ENCODE assay signal across 1 cellular context in genomic region chr16:89822188-89823086, GRCh38.
TF ChIP-seq lines count a peak whose summit lies in the region.

No MANE protein-coding gene starts in this region.

TF ChIP-seq in HepG2, 621 proteins besides CTCF, POLR2A, EP300 and RAD21 (continued from another document and continues in another):
- peak; percentile 83; the same call in 1 of the 2 replicates for TF ChIP-seq ATF6 (CRISPR knock-in tag; conservative IDR thresholded peaks at IDR 0.05)
- TF ChIP-seq PATZ1 (CRISPR knock-in tag; IDR thresholded peaks at IDR 0.05): peak; percentile 90
- peak; percentile 82 for TF ChIP-seq FOSL2 (CRISPR knock-in tag; IDR thresholded peaks at IDR 0.05)
- no peak for TF ChIP-seq SUZ12 (IDR thresholded peaks at IDR 0.05; ENCODE audit: low read depth, low read length)
- no peak for TF ChIP-seq GRHL1 (CRISPR knock-in tag; conservative IDR thresholded peaks at IDR 0.05)
- TF ChIP-seq ISX (CRISPR knock-in tag; conservative IDR thresholded peaks at IDR 0.05): 0 out of 2 replicates have a peak, but pooled peaks have one; percentile 85
- TF ChIP-seq ZNF460 (CRISPR knock-in tag; IDR thresholded peaks at IDR 0.05; ENCODE audit: borderline replicate concordance): peak; percentile 37; the same call in 1 of the 2 replicates
- TF ChIP-seq TBL1XR1 (IDR thresholded peaks at IDR 0.05; ENCODE audit: borderline replicate concordance, low read length, partially characterized antibody): peak; percentile 78
- peak; percentile 72; the same call in 1 of the 2 replicates for TF ChIP-seq ZNF180 (CRISPR knock-in tag; IDR thresholded peaks at IDR 0.05; ENCODE audit: borderline replicate concordance, low read depth)
- TF ChIP-seq ZNF280B (CRISPR knock-in tag; IDR thresholded peaks at IDR 0.05; ENCODE audit: borderline replicate concordance): peak; percentile 91; the same call in 1 of the 2 replicates
- no peak; the same call in 1 of the 2 replicates for TF ChIP-seq PHF20 (CRISPR knock-in tag; IDR thresholded peaks at IDR 0.05)
- peak; percentile 90 for TF ChIP-seq ZBTB4 (CRISPR knock-in tag; IDR thresholded peaks at IDR 0.05; ENCODE audit: borderline replicate concordance)
- TF ChIP-seq FIP1L1 (IDR thresholded peaks at IDR 0.05; ENCODE audit: borderline replicate concordance, insufficient read depth, low read depth, low read length): 0 out of 2 replicates have a peak, but pooled peaks have one; percentile 46
- peak; percentile 90 for TF ChIP-seq IRF9 (CRISPR knock-in tag; IDR thresholded peaks at IDR 0.05; ENCODE audit: borderline replicate concordance)
- no peak for TF ChIP-seq RFX3 (CRISPR knock-in tag; IDR thresholded peaks at IDR 0.05)
- TF ChIP-seq HNRNPLL (IDR thresholded peaks at IDR 0.05; ENCODE audit: low read depth, low read length, poor library complexity, severe bottlenecking): peak; percentile 60
- TF ChIP-seq SCMH1 (CRISPR knock-in tag; IDR thresholded peaks at IDR 0.05; ENCODE audit: borderline replicate concordance): no peak
- peak; percentile 98; the same call in 1 of the 2 replicates for TF ChIP-seq MIER3 (CRISPR knock-in tag; IDR thresholded peaks at IDR 0.05; ENCODE audit: borderline replicate concordance)
- TF ChIP-seq ZNF343 (CRISPR knock-in tag; IDR thresholded peaks at IDR 0.05): no peak; the same call in none of the 2 replicates
- TF ChIP-seq SIX4 (CRISPR knock-in tag; IDR thresholded peaks at IDR 0.05): peak; percentile 92
- TF ChIP-seq ZBTB1 (CRISPR knock-in tag; IDR thresholded peaks at IDR 0.05; ENCODE audit: borderline replicate concordance): no peak
- peak; percentile 19; the same call in 1 of the 2 replicates for TF ChIP-seq ZNF33B (CRISPR knock-in tag; IDR thresholded peaks at IDR 0.05)
- peak; percentile 68 for TF ChIP-seq GMEB1 (CRISPR knock-in tag; IDR thresholded peaks at IDR 0.05; ENCODE audit: borderline replicate concordance)
- peak; percentile 96 for TF ChIP-seq HDAC1 (CRISPR knock-in tag; IDR thresholded peaks at IDR 0.05)
- no peak for TF ChIP-seq MIER2 (CRISPR knock-in tag; IDR thresholded peaks at IDR 0.05)
- no peak for TF ChIP-seq USF2 (IDR thresholded peaks at IDR 0.05; ENCODE audit: low read depth, low read length)
- TF ChIP-seq USF2 (CRISPR knock-in tag; IDR thresholded peaks at IDR 0.05; ENCODE audit: borderline replicate concordance): no peak; the same call in 1 of the 2 replicates
- TF ChIP-seq KLF16 (CRISPR knock-in tag; IDR thresholded peaks at IDR 0.05): peak in 1 of 2 experiments; percentile 94; a peak in 2 of 4 replicates
- TF ChIP-seq PAXIP1 (CRISPR knock-in tag; conservative IDR thresholded peaks at IDR 0.05): peak; percentile 100
- peak; percentile 88 for TF ChIP-seq DMAP1 (CRISPR knock-in tag; IDR thresholded peaks at IDR 0.05)
- TF ChIP-seq TFDP1 (CRISPR knock-in tag; IDR thresholded peaks at IDR 0.05; ENCODE audit: borderline replicate concordance): peak; percentile 45; the same call in 1 of the 2 replicates
- TF ChIP-seq ZBTB7B (CRISPR knock-in tag; IDR thresholded peaks at IDR 0.05): peak; percentile 81
